Comparison of ENCODE assay signal across 26 cellular contexts in the genomic region with DNA sequence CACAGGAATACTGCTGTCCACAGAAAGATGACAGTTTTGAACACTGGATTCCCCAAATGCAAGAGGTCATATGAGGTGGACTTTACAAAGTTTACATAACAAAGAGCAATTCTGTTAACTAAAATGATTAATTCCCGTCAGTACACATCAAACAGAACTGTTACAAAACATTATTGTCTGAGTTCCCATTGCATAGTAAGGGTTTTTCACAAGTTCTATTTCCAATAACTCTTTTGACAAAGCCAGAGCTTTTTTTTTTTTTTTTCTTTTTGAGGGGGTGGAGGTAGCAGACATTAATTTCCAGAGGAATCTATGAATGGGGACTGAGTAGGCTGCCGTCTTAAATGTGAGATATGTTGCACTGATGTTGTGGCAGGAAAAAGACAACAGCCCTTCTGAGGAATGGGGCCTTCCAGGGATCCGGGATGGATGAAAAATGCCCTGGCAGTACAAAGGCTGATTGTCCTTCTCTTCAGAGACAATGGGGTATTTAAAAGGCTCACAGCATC.
A peak's percentile ranks its signal among the peaks of the same experiment; 100 is the strongest.
DNase-seq lines count a peak whose midpoint lies in the region; ATAC-seq and TF ChIP-seq lines count a peak whose summit lies in the region.
"Had no signal": no experiment of that assay in that cellular context is flagged by ENCODE, and none has a peak within 500 bp of the region (broad histone marks: within the 10 kb centered on the region; RNA-seq: fewer than 3 reads in every experiment).

No MANE protein-coding gene starts in this region.

- H3K9ac ChIP-seq in adipocyte (ENCODE audit: low read length), result peak overlapping the region; percentile 23
- no peak overlapping the region for H3K9ac ChIP-seq in Karpas-422 (ENCODE audit: low read length)

- intact Hi-C loops in CD14-positive monocyte (cut with micrococcal nuclease), result loop anchor here (5.0 kb wide), 4 partner anchors 413 to 568 kb away; no protein-coding TSS in a partner anchor

- H3K27ac ChIP-seq in temporal lobe (ENCODE audit: low read depth, low read length), result peak overlapping the region; percentile 54
- H3K27ac ChIP-seq in Karpas-422 (ENCODE audit: low read length), result no peak overlapping the region
- H3K27ac ChIP-seq: brain microvascular endothelial cell, coronary artery, hepatocyte, psoas muscle had no signal

- no peak overlapping the region for H2AFZ ChIP-seq in Karpas-422 (ENCODE audit: low read length)
- H2AFZ ChIP-seq: hepatocyte had no signal

- TF ChIP-seq CTCF in CD14-positive monocyte (IDR thresholded peaks at IDR 0.05), result no peak

- no peaks in the 10 kb centered on the region for H3K9me3 Mint-ChIP-seq in activated T-cell treated with anti-CD3 and anti-CD28 coated beads, Interleukin-2, amount 50 U/mL, for 72 hours
- no peaks in the 10 kb centered on the region for H3K9me3 Mint-ChIP-seq in CD14-positive monocyte
- H3K9me3 Mint-ChIP-seq: activated naive CD4-positive, alpha-beta T cell treated with anti-CD3 and anti-CD28 coated beads, Interleukin-2, amount 50 U/mL, for 24 hours; H9; memory B cell; natural killer cell; stimulated activated naive CD8-positive, alpha-beta T cell treated with anti-CD3 and anti-CD28 coated beads, Interleukin-15, amount 100 ng/mL, for 72 hours had no signal

- no peak for ATAC-seq in activated T-cell treated with anti-CD3 and anti-CD28 coated beads, Interleukin-2, amount 50 U/mL, for 72 hours (replicated peaks in 1 of 2)
- ATAC-seq: activated CD4-positive, CD25-positive, alpha-beta regulatory T cell treated with anti-CD3 and anti-CD28 coated beads, Interleukin-2, amount 50 U/mL, for 24 hours; activated CD8-positive, alpha-beta T cell treated with anti-CD3 and anti-CD28 coated beads, Interleukin-2, amount 10 ng/mL, durations not matched to agents 7 days and 5 days; natural killer cell; psoas muscle; stimulated activated naive CD8-positive, alpha-beta T cell treated with anti-CD3 and anti-CD28 coated beads, Interleukin-15, amount 100 ng/mL, for 72 hours had no signal

- H3K4me3 Mint-ChIP-seq in activated T-cell treated with anti-CD3 and anti-CD28 coated beads, Interleukin-2, amount 50 U/mL, for 72 hours, result no peak overlapping the region
- H3K4me3 Mint-ChIP-seq in CD14-positive monocyte, result no peak overlapping the region
- H3K4me3 Mint-ChIP-seq: activated CD8-positive, alpha-beta T cell treated with anti-CD3 and anti-CD28 coated beads, Interleukin-2, amount 10 ng/mL, durations not matched to agents 7 days and 5 days; activated naive CD4-positive, alpha-beta T cell treated with anti-CD3 and anti-CD28 coated beads, Interleukin-2, amount 50 U/mL, for 24 hours; H9; memory B cell; natural killer cell; stimulated activated naive CD8-positive, alpha-beta T cell treated with anti-CD3 and anti-CD28 coated beads, Interleukin-15, amount 100 ng/mL, for 72 hours had no signal

- H3K27ac Mint-ChIP-seq in activated T-cell treated with anti-CD3 and anti-CD28 coated beads, Interleukin-2, amount 50 U/mL, for 72 hours, result no peak overlapping the region
- no peak overlapping the region for H3K27ac Mint-ChIP-seq in CD14-positive monocyte
- H3K27ac Mint-ChIP-seq: activated CD8-positive, alpha-beta T cell treated with anti-CD3 and anti-CD28 coated beads, Interleukin-2, amount 10 ng/mL, durations not matched to agents 7 days and 5 days; activated naive CD4-positive, alpha-beta T cell treated with anti-CD3 and anti-CD28 coated beads, Interleukin-2, amount 50 U/mL, for 24 hours; H9; memory B cell; natural killer cell had no signal

- H3K27me3 ChIP-seq in adipocyte (replicated peaks; ENCODE audit: control insufficient read depth, insufficient read depth, low read length) (no peaks in the 10 kb centered on the region), Karpas-422 (ENCODE audit: low read length) (no peaks in the 10 kb centered on the region)
- H3K27me3 ChIP-seq: brain microvascular endothelial cell had no signal

- no peaks in the 10 kb centered on the region for H3K36me3 Mint-ChIP-seq in activated T-cell treated with anti-CD3 and anti-CD28 coated beads, Interleukin-2, amount 50 U/mL, for 72 hours (ENCODE audit: insufficient read depth in 2 of 2)
- no peaks in the 10 kb centered on the region for H3K36me3 Mint-ChIP-seq in CD14-positive monocyte
- H3K36me3 Mint-ChIP-seq: activated naive CD4-positive, alpha-beta T cell treated with anti-CD3 and anti-CD28 coated beads, Interleukin-2, amount 50 U/mL, for 24 hours; memory B cell; natural killer cell had no signal

- H3K4me3 ChIP-seq in adipocyte (ENCODE audit: low read length), result no peak overlapping the region
- H3K4me3 ChIP-seq in Karpas-422 (ENCODE audit: low read length), result no peak overlapping the region
- H3K4me3 ChIP-seq: coronary artery, hepatocyte, psoas muscle, smooth muscle cell had no signal

- peaks cover 12% of the 10 kb centered on the region for H3K27me3 Mint-ChIP-seq in activated T-cell treated with anti-CD3 and anti-CD28 coated beads, Interleukin-2, amount 50 U/mL, for 72 hours (ENCODE audit: low read depth)
- peaks cover 2 to 7% (median 3%) of the 10 kb centered on the region in 3 donors for H3K27me3 Mint-ChIP-seq in CD14-positive monocyte (ENCODE audit: low read depth in 3 of 3)
- H3K27me3 Mint-ChIP-seq: stimulated activated naive CD8-positive, alpha-beta T cell treated with anti-CD3 and anti-CD28 coated beads, Interleukin-15, amount 100 ng/mL, for 72 hours had no signal

- no peaks in the 10 kb centered on the region for H4K20me1 ChIP-seq in Karpas-422 (ENCODE audit: insufficient read depth, low read depth, low read length)

- H3K79me2 ChIP-seq in Karpas-422 (ENCODE audit: low read length), result no peaks in the 10 kb centered on the region
- H3K79me2 ChIP-seq: hepatocyte had no signal

- DNase-seq in adipocyte (ENCODE audit: low read depth), result no peak
- DNase-seq in foreskin melanocyte, result peak; percentile 97
- DNase-seq in midbrain (lab: John Stamatoyannopoulos, UW), result peak; percentile 81
- DNase-seq in RPMI8226, result no peak
- no peak for DNase-seq in activated T-cell treated with anti-CD3 and anti-CD28 coated beads, Interleukin-2, amount 50 U/mL, for 72 hours
- no peak for DNase-seq in Karpas-422
- DNase-seq in CD14-positive monocyte (ENCODE audit: low spot score), result no peak
- DNase-seq: activated CD8-positive, alpha-beta T cell treated with anti-CD3 and anti-CD28 coated beads, Interleukin-2, amount 10 ng/mL, durations not matched to agents 7 days and 5 days; activated T-cell treated with anti-CD3 and anti-CD28 coated beads, Interleukin-2, amount 50 U/mL, for 1 hour; brain microvascular endothelial cell; H9; natural killer cell; NCI-H1105; NCI-H2081 treated with DMSO at 0.1 percent for 48 hours; NCI-H510A treated with DMSO at 0.1 percent for 48 hours; psoas muscle; stimulated activated CD4-positive, alpha-beta T cell treated with anti-CD3 and anti-CD28 coated beads, Interleukin-4, amount 100 ng/mL, for 1 hour; stimulated activated naive CD8-positive, alpha-beta T cell treated with anti-CD3 and anti-CD28 coated beads, Interleukin-15, amount 100 ng/mL, for 72 hours; T1000 had no signal

- no peaks in the 10 kb centered on the region for H3K9me2 ChIP-seq in Karpas-422 (replicated peaks; ENCODE audit: insufficient read depth, low read length)

- H3K4me1 ChIP-seq in adipocyte (ENCODE audit: control insufficient read depth, insufficient read depth, low read length) (peaks cover 27% of the 10 kb centered on the region), Karpas-422 (ENCODE audit: low read length) (peaks cover 49% of the 10 kb centered on the region)
- H3K4me1 ChIP-seq: psoas muscle had no signal

- no peaks in the 10 kb centered on the region for H3K36me3 ChIP-seq in adipocyte (ENCODE audit: control insufficient read depth, insufficient read depth, low read length, severe bottlenecking)
- no peaks in the 10 kb centered on the region for H3K36me3 ChIP-seq in Karpas-422 (ENCODE audit: insufficient read depth, low read length)
- H3K36me3 ChIP-seq: brain microvascular endothelial cell had no signal

- no peak overlapping the region for H3K4me2 ChIP-seq in Karpas-422 (ENCODE audit: low read depth, low read length, poor library complexity, severe bottlenecking)
- H3K4me2 ChIP-seq: hepatocyte, smooth muscle cell had no signal

- no peaks in the 10 kb centered on the region for H3K4me1 Mint-ChIP-seq in activated T-cell treated with anti-CD3 and anti-CD28 coated beads, Interleukin-2, amount 50 U/mL, for 72 hours (ENCODE audit: low read depth)
- H3K4me1 Mint-ChIP-seq in CD14-positive monocyte, result no peaks in the 10 kb centered on the region
- H3K4me1 Mint-ChIP-seq: activated naive CD4-positive, alpha-beta T cell treated with anti-CD3 and anti-CD28 coated beads, Interleukin-2, amount 50 U/mL, for 24 hours; memory B cell; natural killer cell; stimulated activated naive CD8-positive, alpha-beta T cell treated with anti-CD3 and anti-CD28 coated beads, Interleukin-15, amount 100 ng/mL, for 72 hours had no signal

- H3K9me3 ChIP-seq in adipocyte (ENCODE audit: control insufficient read depth, low read length), result no peaks in the 10 kb centered on the region
- H3K9me3 ChIP-seq in Karpas-422 (ENCODE audit: low read length), result no peaks in the 10 kb centered on the region
- H3K9me3 ChIP-seq: psoas muscle had no signal

Comparison
In these comparisons a context has a peak if more than half of its experiments do, and no peak if none do; other contexts are left out.
1. DNase-seq: peak in foreskin melanocyte (single experiment) and midbrain (single experiment); none in adipocyte (single experiment), RPMI8226 (single experiment), activated T-cell treated with anti-CD3 and anti-CD28 coated beads, Interleukin-2, amount 50 U/mL, for 72 hours (0 of 2), Karpas-422 (single experiment) and CD14-positive monocyte (single experiment).